ENCODE assay signal across 11 cellular contexts in genomic region chr4:170391066-170391754, GRCh38.
DNase-seq lines count a peak whose midpoint lies in the region; ATAC-seq and TF ChIP-seq lines count a peak whose summit lies in the region.
"Had no signal": no experiment of that assay in that cellular context is flagged by ENCODE, and none has a peak within 500 bp of the region (broad histone marks: within the 10 kb centered on the region; RNA-seq: fewer than 3 reads in every experiment).

No MANE protein-coding gene starts in this region.

- intact Hi-C loops in mammary epithelial cell (cut with micrococcal nuclease) = no loop called here
- intact Hi-C loops in Calu3 (cut with micrococcal nuclease; ENCODE audit: unreplicated experiment) = no loop called here
- intact Hi-C loops in cardiac septum (cut with DNase I) = no loop called here

- 43% methylated on average over 4 of the region's 4 CpGs for WGBS in mammary epithelial cell (ENCODE audit: low coverage, missing lambda C conversion rate)

- H3K27ac Mint-ChIP-seq in activated T-cell treated with anti-CD3 and anti-CD28 coated beads, Interleukin-2, amount 50 U/mL, for 24 hours = no peak overlapping the region
- H3K27ac Mint-ChIP-seq in Calu3 (ENCODE audit: unreplicated experiment) = no peak overlapping the region

- H3K27me3 ChIP-seq in mammary epithelial cell (ENCODE audit: insufficient read depth, low read length) = no peaks in the 10 kb centered on the region

- peak overlapping the region; percentile 61 for H3K4me2 ChIP-seq in mammary epithelial cell (ENCODE audit: insufficient read depth, low read depth, low read length)

- H3K4me3 Mint-ChIP-seq in activated T-cell treated with anti-CD3 and anti-CD28 coated beads, Interleukin-2, amount 50 U/mL, for 24 hours = no peak overlapping the region
- H3K4me3 Mint-ChIP-seq in Calu3 (ENCODE audit: low read depth, unreplicated experiment) = no peak overlapping the region

- TF ChIP-seq CTCF in mammary epithelial cell (conservative IDR thresholded peaks at IDR 0.05 in 1 of 2, IDR thresholded peaks at IDR 0.05 in 1 of 2; ENCODE audit: extremely low read depth in 1 of 2, insufficient read depth in 1 of 2, low read depth in 1 of 2, low read length in 2 of 2) (no peak), Calu3 (IDR thresholded peaks at IDR 0.05; ENCODE audit: unreplicated experiment) (no peak)

- CTCF ChIA-PET in mammary epithelial cell (lab: Charles Lee; ENCODE audit: low non-redundant PET) (no interaction called here), Calu3 (lab: Charles Lee) (no interaction called here)

- no peaks in the 10 kb centered on the region for H3K27me3 Mint-ChIP-seq in activated T-cell treated with anti-CD3 and anti-CD28 coated beads, Interleukin-2, amount 50 U/mL, for 24 hours
- H3K27me3 Mint-ChIP-seq in Calu3 (ENCODE audit: unreplicated experiment) = no peaks in the 10 kb centered on the region

- peak overlapping the region; percentile 67 for H3K27ac ChIP-seq in mammary epithelial cell (ENCODE audit: insufficient read depth, low read depth, low read length)

- H3K4me1 ChIP-seq in mammary epithelial cell (ENCODE audit: insufficient read depth, low read length) = peaks cover 41% of the 10 kb centered on the region

- no peaks in the 10 kb centered on the region for H3K9me3 ChIP-seq in mammary epithelial cell (replicated peaks; ENCODE audit: insufficient read depth, low read length)

- H3K36me3 ChIP-seq in mammary epithelial cell (ENCODE audit: insufficient read depth, low read length) = no peaks in the 10 kb centered on the region

- peaks cover 9% of the 10 kb centered on the region for H3K9me3 Mint-ChIP-seq in activated T-cell treated with anti-CD3 and anti-CD28 coated beads, Interleukin-2, amount 50 U/mL, for 24 hours
- no peaks in the 10 kb centered on the region for H3K9me3 Mint-ChIP-seq in Calu3 (ENCODE audit: low read depth, unreplicated experiment)

- ATAC-seq in GM18907 (IDR thresholded peaks at IDR 0.05; ENCODE audit: unreplicated experiment) = peak; percentile 84
- ATAC-seq: left ventricle myocardium superior had no signal

- no peaks in the 10 kb centered on the region for H3K4me1 Mint-ChIP-seq in activated T-cell treated with anti-CD3 and anti-CD28 coated beads, Interleukin-2, amount 50 U/mL, for 24 hours (ENCODE audit: low read depth)
- no peaks in the 10 kb centered on the region for H3K4me1 Mint-ChIP-seq in Calu3 (ENCODE audit: low read depth, unreplicated experiment)

- BruUV-seq in mammary epithelial cell (replicated peaks; lab: Mats Ljungman, UMichigan) (no TSS peak), Calu3 (replicated peaks; lab: Mats Ljungman, UMichigan) (no TSS peak)

- H3K36me3 Mint-ChIP-seq in activated T-cell treated with anti-CD3 and anti-CD28 coated beads, Interleukin-2, amount 50 U/mL, for 24 hours (ENCODE audit: low read depth) = no peaks in the 10 kb centered on the region
- no peaks in the 10 kb centered on the region for H3K36me3 Mint-ChIP-seq in Calu3 (ENCODE audit: insufficient read depth, unreplicated experiment)

- in situ Hi-C loops in mammary epithelial cell (cut with MboI; ENCODE audit: low sequenced_read_pairs in 2 of 2) = no loop called here

- dilution Hi-C loops in mammary epithelial cell (cut with HindIII; ENCODE audit: low sequenced_read_pairs) = no loop called here

- no peak overlapping the region for H3K9ac ChIP-seq in mammary epithelial cell (ENCODE audit: insufficient read depth, low read length)

- DNase-seq in M059J (ENCODE audit: low read depth) = peak; percentile 9
- DNase-seq in mammary epithelial cell = peak; percentile 84
- DNase-seq in skeletal muscle cell (ENCODE audit: low read depth) = peak; percentile 94
- DNase-seq in activated T-cell treated with anti-CD3 and anti-CD28 coated beads, Interleukin-2, amount 50 U/mL, for 24 hours = no peak
- DNase-seq in NCI-H2107 (lab: John Stamatoyannopoulos, UW) = no peak
- no peak for DNase-seq in Calu3
- no peak for DNase-seq in cardiac septum (ENCODE audit: low spot score)
- DNase-seq: erythroblast, left ventricle myocardium superior, retina had no signal

- H3K79me2 ChIP-seq in mammary epithelial cell (ENCODE audit: insufficient read depth, low read length) = no peaks in the 10 kb centered on the region

- no peaks in the 10 kb centered on the region for H4K20me1 ChIP-seq in mammary epithelial cell (ENCODE audit: insufficient read depth, low read length)

- H2AFZ ChIP-seq in mammary epithelial cell (ENCODE audit: low read depth, low read length) = peak overlapping the region; percentile 29

- H3K4me3 ChIP-seq in mammary epithelial cell (replicated peaks in 1 of 3; ENCODE audit: insufficient read depth in 1 of 3, low read depth in 2 of 3, low read length in 3 of 3) (no peak overlapping the region), skeletal muscle cell (ENCODE audit: low read depth, low read length) (no peak overlapping the region)

Comparison
In these comparisons a context has a peak if more than half of its experiments do, and no peak if none do; other contexts are left out.
1. DNase-seq: peak in M059J (single experiment), mammary epithelial cell (single experiment) and skeletal muscle cell (single experiment); none in activated T-cell treated with anti-CD3 and anti-CD28 coated beads, Interleukin-2, amount 50 U/mL, for 24 hours (single experiment), NCI-H2107 (single experiment), Calu3 (single experiment) and cardiac septum (single experiment).